Comparison of ENCODE assay signal across 8 cellular contexts in genomic region chr19:34733826-34734600, GRCh38. TPM values are rescaled to one million over a fixed set of nuclear protein-coding genes. Genes with fewer than 3 reads are reported as not detected.
DNase-seq lines count a peak whose midpoint lies in the region; FAIRE-seq and TF ChIP-seq lines count a peak whose summit lies in the region.

ZNF181 (plus strand) TSS chr19:34734243; CDS start chr19:34735038, 795 bp downstream.

- H3K36me3 ChIP-seq in neural progenitor cell (no peaks in the 10 kb centered on the region), stomach smooth muscle (ENCODE audit: control insufficient read depth in 2 of 2, insufficient read depth in 2 of 2, low read length in 2 of 2) (peaks cover 21 to 26% of the 10 kb centered on the region in 2 donors)

- peaks cover 8% of the 10 kb centered on the region for H3K4me1 ChIP-seq in neural progenitor cell
- H3K4me1 ChIP-seq in stomach smooth muscle (ENCODE audit: control insufficient read depth, insufficient read depth, low read length) = peaks cover 25% of the 10 kb centered on the region

- H3K4me3 ChIP-seq in foreskin fibroblast (ENCODE audit: low read depth in 1 of 2, low read length in 2 of 2) (peak within 1 kb of the TSS; percentile 73 to 88), neural progenitor cell (peak within 1 kb of the TSS; percentile 86), stomach smooth muscle (ENCODE audit: low read length in 2 of 2) (peak within 1 kb of the TSS; percentile 93 to 94)

- TF ChIP-seq CTCF in foreskin fibroblast (IDR thresholded peaks at IDR 0.05; ENCODE audit: low read depth, low read length) (no peak), neural progenitor cell (IDR thresholded peaks at IDR 0.05) (no peak)

- FAIRE-seq in H54 (lab: Jason Lieb, UNC) = no peak

- H3K27ac Mint-ChIP-seq in neural progenitor cell = peak within 1 kb of the TSS; percentile 97

- H3K9me3 ChIP-seq in neural progenitor cell (ENCODE audit: low read depth) (no peaks in the 10 kb centered on the region), stomach smooth muscle (ENCODE audit: control insufficient read depth in 2 of 2, low read length in 2 of 2) (peaks cover 0 to 10% of the 10 kb centered on the region in 2 donors)

- H4K20me1 ChIP-seq in neural progenitor cell (ENCODE audit: low read depth) = no peaks in the 10 kb centered on the region

- DNase-seq in ELF-1 (ENCODE audit: low read depth, low spot score) (peak; percentile 97), H54 (ENCODE audit: insufficient read length, low spot score) (peak; percentile 75), LoVo (ENCODE audit: low spot score) (peak; percentile 91), activated gamma-delta T cell (lab: John Stamatoyannopoulos, UW) (peak; percentile 48), foreskin fibroblast (peak; percentile 87 to 95), neural progenitor cell (ENCODE audit: low spot score) (peak; percentile 94)

- H3K79me2 ChIP-seq in neural progenitor cell (ENCODE audit: low read depth) = peaks cover 4% of the 10 kb centered on the region

- TF ChIP-seq POLR2A in H54 (IDR thresholded peaks at IDR 0.05; ENCODE audit: low read depth, low read length) = peak; percentile 81
- TF ChIP-seq POLR2A in Raji (IDR thresholded peaks at IDR 0.05; ENCODE audit: insufficient read depth, low read depth, low read length) = peak; percentile 77

- peaks cover 19% of the 10 kb centered on the region for H3K36me3 Mint-ChIP-seq in neural progenitor cell

- H3K27me3 ChIP-seq in neural progenitor cell (no peaks in the 10 kb centered on the region), stomach smooth muscle (ENCODE audit: control insufficient read depth in 1 of 2, insufficient read depth in 2 of 2, low read length in 2 of 2) (no peaks in the 10 kb centered on the region)

- peaks cover 4% of the 10 kb centered on the region for H3K27me3 Mint-ChIP-seq in neural progenitor cell (ENCODE audit: insufficient read depth, low read depth)

- peak within 1 kb of the TSS; percentile 94 for H3K27ac ChIP-seq in neural progenitor cell
- peak within 1 kb of the TSS; percentile 95 for H3K27ac ChIP-seq in stomach smooth muscle (ENCODE audit: low read length)

- peaks cover 20% of the 10 kb centered on the region for H3F3A ChIP-seq in neural progenitor cell (ENCODE audit: low read depth)

- H3K9ac ChIP-seq in neural progenitor cell = peak within 1 kb of the TSS; percentile 82
- H3K9ac ChIP-seq in stomach smooth muscle (ENCODE audit: low read length in 2 of 2) = peak within 1 kb of the TSS; percentile 77 to 93

- peaks cover 12% of the 10 kb centered on the region for H3K9me3 Mint-ChIP-seq in neural progenitor cell

- peak within 1 kb of the TSS; percentile 98 for H2AFZ ChIP-seq in neural progenitor cell (replicated peaks)

- H3K4me2 ChIP-seq in neural progenitor cell = peak within 1 kb of the TSS; percentile 89

- H3K4me3 Mint-ChIP-seq in neural progenitor cell = peak within 1 kb of the TSS; percentile 93

- peaks cover 16% of the 10 kb centered on the region for H3K4me1 Mint-ChIP-seq in neural progenitor cell

RNA-seq across cellular contexts. Expression of gene ZNF181, which starts in this region (rescaled TPM):
- total RNA-seq in neural progenitor cell (ENCODE audit: low replicate concordance) = 20.2 and 21.7 TPM in 2 replicates

Comparison
In these comparisons a context has a peak if more than half of its experiments do, and no peak if none do; other contexts are left out.
1. Peak in every context shown above with its lines: DNase-seq, H3K4me3 ChIP-seq and H3K27ac ChIP-seq.